In the genomic region with DNA sequence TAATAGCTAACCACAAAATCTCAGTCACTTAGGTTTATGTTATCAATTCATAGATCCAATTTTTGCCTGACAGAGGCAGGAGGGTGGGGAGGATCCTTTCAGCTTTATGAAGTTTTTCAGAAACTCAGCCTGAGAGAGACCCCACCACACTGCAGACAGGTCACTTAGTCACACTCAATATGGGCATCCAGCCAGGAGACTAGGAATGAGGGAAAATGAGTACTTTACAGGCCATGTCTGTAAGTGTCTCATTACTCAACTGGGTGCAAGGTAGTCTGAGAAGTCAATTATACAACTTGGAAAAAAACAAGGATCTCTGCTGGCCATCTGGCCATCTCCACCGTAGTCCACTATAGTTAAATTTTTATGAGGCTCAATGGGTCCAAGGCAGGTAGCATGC, we compare ENCODE assay signal across 23 cellular contexts.
DNase-seq lines count a peak whose midpoint lies in the region; ATAC-seq, FAIRE-seq and TF ChIP-seq lines count a peak whose summit lies in the region.
"Had no signal": no experiment of that assay in that cellular context is flagged by ENCODE, and none has a peak within 500 bp of the region (broad histone marks: within the 10 kb centered on the region; RNA-seq: fewer than 3 reads in every experiment).

No MANE protein-coding gene starts in this region.

- no peak for ATAC-seq in HG02588 (IDR thresholded peaks at IDR 0.05; ENCODE audit: unreplicated experiment)
- ATAC-seq: Panc1; stimulated activated memory B cell treated with anti-CD40 and anti-IgM and Interleukin-4, amounts not matched to agents 10 μg/mL and 1 μg/mL and 100 μg/mL, for 72 hours had no signal

- no peaks in the 10 kb centered on the region for H3K27me3 ChIP-seq in astrocyte (ENCODE audit: insufficient read depth, low read length)
- H3K27me3 ChIP-seq: colonic mucosa, tibial artery had no signal

- H3K4me1 ChIP-seq in astrocyte (ENCODE audit: insufficient read depth, low read length) = peaks cover 6% of the 10 kb centered on the region
- H3K4me1 ChIP-seq: colonic mucosa, prostate gland, tibial artery had no signal

- in situ Hi-C loops in GM13976 (cut with MboI; ENCODE audit: low sequenced_read_pairs, unreplicated experiment) = no loop called here

- no peaks in the 10 kb centered on the region for H3K36me3 ChIP-seq in astrocyte (ENCODE audit: insufficient read depth, low read length)
- H3K36me3 ChIP-seq: colonic mucosa, prostate gland, tibial artery had no signal

- DNase-seq in EH (ENCODE audit: low read depth) (peak; percentile 55), astrocyte (ENCODE audit: low read depth) (peak; percentile 64), iris pigment epithelial cell (ENCODE audit: low read depth) (peak; percentile 30), GM13976 (ENCODE audit: low spot score) (no peak), NCI-H146 (lab: John Stamatoyannopoulos, UW) (no peak)
- no peak for DNase-seq in activated CD4-positive, alpha-beta T cell treated with anti-CD3 and anti-CD28 coated beads, Interleukin-2, amount 50 U/mL, for 4 hours
- DNase-seq: activated CD4-positive, alpha-beta T cell treated with anti-CD3 and anti-CD28 coated beads for 1 hour; colonic mucosa; DMS 273 treated with DMSO at 0.1 percent for 48 hours; H7; head of caudate nucleus; NCI-H2029; NCI-H526; SK-N-SH; T-helper 9 cell; tibial artery had no signal

- H3K36me3 Mint-ChIP-seq in astrocyte (ENCODE audit: low read depth, unreplicated experiment) = no peaks in the 10 kb centered on the region
- H3K36me3 Mint-ChIP-seq: stimulated activated memory B cell treated with anti-CD40 and anti-IgM and Interleukin-4, amounts not matched to agents 10 μg/mL and 1 μg/mL and 100 μg/mL, for 72 hours had no signal

- H3K27ac Mint-ChIP-seq in astrocyte (ENCODE audit: unreplicated experiment) = peak overlapping the region; percentile 79
- H3K27ac Mint-ChIP-seq: nephron; stimulated activated memory B cell treated with anti-CD40 and anti-IgM and Interleukin-4, amounts not matched to agents 10 μg/mL and 1 μg/mL and 100 μg/mL, for 72 hours had no signal

- no peaks in the 10 kb centered on the region for H3K79me2 ChIP-seq in astrocyte (ENCODE audit: insufficient read depth, low read length)

- TF ChIP-seq RAD21 in Ishikawa (IDR thresholded peaks at IDR 0.05; ENCODE audit: low read depth) = no peak

- TF ChIP-seq CTCF in astrocyte (IDR thresholded peaks at IDR 0.05; ENCODE audit: insufficient read depth, low read depth, low read length) = no peak
- TF ChIP-seq CTCF in GM13976 (IDR thresholded peaks at IDR 0.05; ENCODE audit: borderline replicate concordance, control extremely low read depth, extremely low read depth, insufficient read depth, missing control alignments) = no peak

- H3K9ac ChIP-seq in astrocyte (ENCODE audit: low read length) = no peak overlapping the region
- H3K9ac ChIP-seq: SK-N-SH had no signal

- H3K27me3 Mint-ChIP-seq in astrocyte (ENCODE audit: low read depth, unreplicated experiment) = no peaks in the 10 kb centered on the region
- H3K27me3 Mint-ChIP-seq: stimulated activated memory B cell treated with anti-CD40 and anti-IgM and Interleukin-4, amounts not matched to agents 10 μg/mL and 1 μg/mL and 100 μg/mL, for 72 hours had no signal

- no peak overlapping the region for H3K27ac ChIP-seq in astrocyte (ENCODE audit: low read depth, low read length)
- H3K27ac ChIP-seq: colonic mucosa, epithelial cell of prostate, prostate gland, tibial artery had no signal

- no peak for FAIRE-seq in astrocyte (lab: Jason Lieb, UNC)

- no peak overlapping the region for H2AFZ ChIP-seq in astrocyte (ENCODE audit: low read depth, low read length)

- H3K4me3 Mint-ChIP-seq in astrocyte (ENCODE audit: unreplicated experiment) = no peak overlapping the region
- H3K4me3 Mint-ChIP-seq: nephron; stimulated activated memory B cell treated with anti-CD40 and anti-IgM and Interleukin-4, amounts not matched to agents 10 μg/mL and 1 μg/mL and 100 μg/mL, for 72 hours had no signal

- H4K20me1 ChIP-seq in astrocyte (ENCODE audit: insufficient read depth, low read length) = no peaks in the 10 kb centered on the region

- H3K9me3 ChIP-seq in astrocyte (ENCODE audit: insufficient read depth, low read depth, low read length) = no peaks in the 10 kb centered on the region
- H3K9me3 ChIP-seq: colonic mucosa, prostate gland, SK-N-SH, tibial artery had no signal

- no peaks in the 10 kb centered on the region for H3K9me3 Mint-ChIP-seq in astrocyte (ENCODE audit: unreplicated experiment)
- H3K9me3 Mint-ChIP-seq: nephron; stimulated activated memory B cell treated with anti-CD40 and anti-IgM and Interleukin-4, amounts not matched to agents 10 μg/mL and 1 μg/mL and 100 μg/mL, for 72 hours had no signal

- TF ChIP-seq EP300 in Ishikawa (IDR thresholded peaks at IDR 0.05; ENCODE audit: borderline replicate concordance) = peak; percentile 24; the same call in 1 of the 2 replicates

- H3K4me2 ChIP-seq in astrocyte (ENCODE audit: low read length) = peak overlapping the region; percentile 7
- H3K4me2 ChIP-seq: SK-N-SH had no signal

- H3K4me3 ChIP-seq in astrocyte (ENCODE audit: insufficient read depth, low read depth, low read length) = no peak overlapping the region
- H3K4me3 ChIP-seq: colonic mucosa, prostate gland, tibial artery had no signal

- H3K4me1 Mint-ChIP-seq in astrocyte (ENCODE audit: low read depth, unreplicated experiment) = peaks cover 8% of the 10 kb centered on the region
- H3K4me1 Mint-ChIP-seq: stimulated activated memory B cell treated with anti-CD40 and anti-IgM and Interleukin-4, amounts not matched to agents 10 μg/mL and 1 μg/mL and 100 μg/mL, for 72 hours had no signal

TF ChIP-seq in Ishikawa, 13 proteins besides CTCF, POLR2A, EP300 and RAD21:
- TF ChIP-seq TCF12 (IDR thresholded peaks at IDR 0.05; ENCODE audit: low read depth) (0 out of 2 replicates have a peak, but pooled peaks have one; percentile 37), NFIC (IDR thresholded peaks at IDR 0.05) (peak; percentile 77), TAF1 (IDR thresholded peaks at IDR 0.05; ENCODE audit: low read depth) (no peak)

Comparison
In these comparisons a context has a peak if more than half of its experiments do, and no peak if none do; other contexts are left out.
1. DNase-seq: peak in EH (single experiment), astrocyte (single experiment) and iris pigment epithelial cell (single experiment); none in GM13976 (single experiment), NCI-H146 (single experiment) and activated CD4-positive, alpha-beta T cell treated with anti-CD3 and anti-CD28 coated beads, Interleukin-2, amount 50 U/mL, for 4 hours (0 of 2).